In genomic region chr5:17132444-17133083, GRCh38 we compare ENCODE assay signal across 8 cellular contexts.
DNase-seq lines count a peak whose midpoint lies in the region; ATAC-seq, FAIRE-seq and TF ChIP-seq lines count a peak whose summit lies in the region.

No MANE protein-coding gene starts in this region.

- no peak overlapping the region for H3K4me3 ChIP-seq in GM23338
- H3K4me3 ChIP-seq in astrocyte of the cerebellum (ENCODE audit: low read depth, low read length) = no peak overlapping the region
- no peak overlapping the region for H3K4me3 ChIP-seq in HepG2 (replicated peaks in 1 of 3; ENCODE audit: insufficient read depth in 1 of 3, low read depth in 2 of 3, low read length in 3 of 3)

- H3K27me3 ChIP-seq in GM23338 (ENCODE audit: insufficient read depth) (no peaks in the 10 kb centered on the region), HepG2 (ENCODE audit: control insufficient read depth in 1 of 2, insufficient read depth in 2 of 2, low read length in 2 of 2) (0 out of 5 replicates have a peak, but pooled peaks cover 0 to 4% of the 10 kb centered on the region in 2 experiments)

- H2AFZ ChIP-seq in GM23338 = no peak overlapping the region
- no peak overlapping the region for H2AFZ ChIP-seq in HepG2 (ENCODE audit: low read length)

- H3K4me1 ChIP-seq in GM23338 (ENCODE audit: insufficient read depth) (0 out of 2 replicates have a peak, but pooled peaks cover 6% of the 10 kb centered on the region), HepG2 (ENCODE audit: insufficient read depth, low read length) (no peaks in the 10 kb centered on the region)

- no peak overlapping the region for H3K4me3 Mint-ChIP-seq in GM23338

- WGBS in HepG2 (ENCODE audit: low lambda C conversion rate) = 48% methylated on average over 4 of the region's 4 CpGs

- in situ Hi-C loops in astrocyte of the cerebellum (cut with HindIII; ENCODE audit: low sequenced_read_pairs) (no loop called here), HepG2 (cut with HindIII; ENCODE audit: extremely low pct_ligation_motif_present, low pct_unique_long_range_greater_than_20kb) (no loop called here)

- intact Hi-C loops in HepG2 (cut with micrococcal nuclease; ENCODE audit: unreplicated experiment) = loop anchor here (1.0 to 2.0 kb wide), 3 partner anchors 198 to 341 kb away; no protein-coding TSS in a partner anchor

- H3K27ac Mint-ChIP-seq in GM23338 = no peak overlapping the region

- no peaks in the 10 kb centered on the region for H3K9me2 ChIP-seq in GM23338 (ENCODE audit: insufficient read depth)

- no peaks in the 10 kb centered on the region for H3F3A ChIP-seq in GM23338 (replicated peaks; ENCODE audit: low read depth)

- H3K9me3 Mint-ChIP-seq in GM23338 = peaks cover 5% of the 10 kb centered on the region; the same call in 1 of the 3 replicates

- H3K36me3 Mint-ChIP-seq in GM23338 (ENCODE audit: low read depth) = no peaks in the 10 kb centered on the region

- H3K36me3 ChIP-seq in GM23338 (ENCODE audit: insufficient read depth) (no peaks in the 10 kb centered on the region), HepG2 (replicated peaks in 1 of 2; ENCODE audit: control insufficient read depth in 1 of 2, insufficient read depth in 2 of 2, low read length in 2 of 2) (no peaks in the 10 kb centered on the region)

- FAIRE-seq in HepG2 (lab: Jason Lieb, UNC) = peak; percentile 28

- DNase-seq in ELR (ENCODE audit: low read depth) (peak; percentile 75), GM23338 (ENCODE audit: low spot score) (peak; percentile 69), NCI-H146 (lab: John Stamatoyannopoulos, UW) (peak; percentile 84), astrocyte of the cerebellum (ENCODE audit: low read depth) (no peak), HepG2 (ENCODE audit: low spot score) (no peak), GDM1 (lab: John Stamatoyannopoulos, UW) (no peak)
- DNase-seq in stimulated activated CD4-positive, alpha-beta T cell treated with anti-CD3 and anti-CD28 coated beads, Interleukin-15, amount 100 ng/mL, for 24 hours = no peak

- TF ChIP-seq EP300 in HepG2 (IDR thresholded peaks at IDR 0.05; ENCODE audit: low read depth in 2 of 2, low read length in 2 of 2) (no peak), HepG2 (CRISPR knock-in tag; IDR thresholded peaks at IDR 0.05; ENCODE audit: borderline replicate concordance) (no peak)

- CTCF ChIA-PET in HepG2 (lab: Yijun Ruan, JAX; ENCODE audit: low intra/inter-chr PET ratio, low total read pairs) = interaction anchor here (1.3 to 2.1 kb wide), 2 partner anchors 341 to 643 kb away, joined by 3 to 23 read pairs; no protein-coding TSS in a partner anchor

- BruUV-seq in HepG2 (replicated peaks; lab: Mats Ljungman, UMichigan) = no TSS peak

- peaks cover 4% of the 10 kb centered on the region for H3K27me3 Mint-ChIP-seq in GM23338 (ENCODE audit: insufficient read depth, low read depth, poor library complexity)

- no peak for TF ChIP-seq POLR2A in HepG2 (IDR thresholded peaks at IDR 0.05; ENCODE audit: insufficient read depth in 1 of 2, low read depth in 2 of 2, low read length in 2 of 2)

- H4K20me1 ChIP-seq in GM23338 (replicated peaks; ENCODE audit: insufficient read depth) (no peaks in the 10 kb centered on the region), HepG2 (ENCODE audit: insufficient read depth, low read length) (no peaks in the 10 kb centered on the region)

- H3K4me2 ChIP-seq in GM23338 (no peak overlapping the region), HepG2 (ENCODE audit: low read depth, low read length) (no peak overlapping the region)

- no peak overlapping the region for H3K9ac ChIP-seq in HepG2 (ENCODE audit: insufficient read depth, low read depth, low read length)

- H3K9me3 ChIP-seq in HepG2 (ENCODE audit: low read length) = no peaks in the 10 kb centered on the region

- peaks cover 9% of the 10 kb centered on the region for H3K4me1 Mint-ChIP-seq in GM23338

- TF ChIP-seq RAD21 in HepG2 (CRISPR knock-in tag; IDR thresholded peaks at IDR 0.05) = no peak

- H3K27ac ChIP-seq in GM23338 (ENCODE audit: low read depth) = no peak overlapping the region
- H3K27ac ChIP-seq in HepG2 (ENCODE audit: extremely low read length, insufficient read depth, low read length) = no peak overlapping the region

- H3K79me2 ChIP-seq in GM23338 (replicated peaks; ENCODE audit: insufficient read depth) (no peaks in the 10 kb centered on the region), HepG2 (ENCODE audit: insufficient read depth, low read length) (no peaks in the 10 kb centered on the region)

- peak; percentile 66 for ATAC-seq in GM23338
- ATAC-seq in HepG2 = no peak
- ATAC-seq in GM19463 (IDR thresholded peaks at IDR 0.05; ENCODE audit: unreplicated experiment) = no peak

- POLR2A ChIA-PET in HepG2 (lab: Yijun Ruan, JAX) = no interaction called here

- TF ChIP-seq CTCF in GM23338 (conservative IDR thresholded peaks at IDR 0.05; ENCODE audit: low read depth in 2 of 2) (peak; percentile 45 to 79), astrocyte of the cerebellum (IDR thresholded peaks at IDR 0.05; ENCODE audit: low read depth, low read length, missing control alignments) (peak; percentile 46), HepG2 (CRISPR knock-in tag; IDR thresholded peaks at IDR 0.05) (peak; percentile 46)

TF ChIP-seq in GM23338, 12 proteins besides CTCF, POLR2A, EP300 and RAD21 (continues in another document):
- TF ChIP-seq ETS1 (IDR thresholded peaks at IDR 0.05) (no peak), EZH2phosphoT487 (IDR thresholded peaks at IDR 0.05; ENCODE audit: unreplicated experiment) (no peak), STAT1 (IDR thresholded peaks at IDR 0.05; ENCODE audit: unreplicated experiment) (no peak)

TF ChIP-seq in HepG2, 621 proteins besides CTCF, POLR2A, EP300 and RAD21:
- TF ChIP-seq ZFP62 (CRISPR knock-in tag; IDR thresholded peaks at IDR 0.05) (no peak), SIN3A (IDR thresholded peaks at IDR 0.05; ENCODE audit: borderline replicate concordance, low read depth, low read length) (no peak), SATB2 (CRISPR knock-in tag; IDR thresholded peaks at IDR 0.05) (no peak), ZFX (CRISPR knock-in tag; IDR thresholded peaks at IDR 0.05; ENCODE audit: low read depth) (no peak), NFE2 (CRISPR knock-in tag; IDR thresholded peaks at IDR 0.05) (no peak), HCFC1 (IDR thresholded peaks at IDR 0.05; ENCODE audit: low read depth, low read length) (no peak), SMC3 (IDR thresholded peaks at IDR 0.05; ENCODE audit: low read length) (peak; percentile 42), STAG1 (CRISPR knock-in tag; IDR thresholded peaks at IDR 0.05) (peak; percentile 40), MYNN (CRISPR knock-in tag; IDR thresholded peaks at IDR 0.05; ENCODE audit: low read depth) (no peak), ZFY (CRISPR knock-in tag; IDR thresholded peaks at IDR 0.05) (no peak), MXD4 (CRISPR knock-in tag; IDR thresholded peaks at IDR 0.05) (no peak), ZNF274 (CRISPR knock-in tag; IDR thresholded peaks at IDR 0.05) (no peak), ZNF562 (CRISPR knock-in tag; IDR thresholded peaks at IDR 0.05; ENCODE audit: borderline replicate concordance) (no peak), KLF6 (CRISPR knock-in tag; IDR thresholded peaks at IDR 0.05) (no peak)

Comparison
In these comparisons a context has a peak if more than half of its experiments do, and no peak if none do; other contexts are left out.
1. DNase-seq: peak in ELR (single experiment), GM23338 (single experiment) and NCI-H146 (single experiment); none in astrocyte of the cerebellum (single experiment), HepG2 (single experiment), GDM1 (single experiment) and stimulated activated CD4-positive, alpha-beta T cell treated with anti-CD3 and anti-CD28 coated beads, Interleukin-15, amount 100 ng/mL, for 24 hours (single experiment).
2. Peak in every context shown above with its lines, with median percentiles within 50 percentile points of each other: CTCF ChIP-seq.